In genomic region chr6:88141641-88142298, GRCh38 we compare ENCODE assay signal across 11 cellular contexts. TPM values are rescaled to one million over a fixed set of nuclear protein-coding genes. Genes with fewer than 3 reads are reported as not detected.
A peak's percentile ranks its signal among the peaks of the same experiment; 100 is the strongest.
DNase-seq lines count a peak whose midpoint lies in the region; ATAC-seq lines count a peak whose summit lies in the region.
"Had no signal": no experiment of that assay in that cellular context is flagged by ENCODE, and none has a peak within 500 bp of the region (broad histone marks: within the 10 kb centered on the region; RNA-seq: fewer than 3 reads in every experiment).

No MANE protein-coding gene starts in this region.

- H3K36me3 Mint-ChIP-seq in stimulated activated naive B cell treated with anti-CD40 and anti-IgM and Interleukin-4, amounts not matched to agents 10 μg/mL and 1 μg/mL and 100 μg/mL, for 72 hours: peaks cover 1 to 16% of the 10 kb centered on the region in 2 donors

- H3K4me1 Mint-ChIP-seq in stimulated activated naive B cell treated with anti-CD40 and anti-IgM and Interleukin-4, amounts not matched to agents 10 μg/mL and 1 μg/mL and 100 μg/mL, for 72 hours: peaks cover 34 to 46% of the 10 kb centered on the region in 2 donors

- H3K9me3 Mint-ChIP-seq in stimulated activated naive B cell treated with anti-CD40 and anti-IgM and Interleukin-4, amounts not matched to agents 10 μg/mL and 1 μg/mL and 100 μg/mL, for 72 hours: peaks cover 0 to 2% of the 10 kb centered on the region in 2 donors

- H3K27me3 Mint-ChIP-seq in stimulated activated naive B cell treated with anti-CD40 and anti-IgM and Interleukin-4, amounts not matched to agents 10 μg/mL and 1 μg/mL and 100 μg/mL, for 72 hours: no peaks in the 10 kb centered on the region

- peak overlapping the region; percentile 33 to 39 for H3K4me3 Mint-ChIP-seq in stimulated activated naive B cell treated with anti-CD40 and anti-IgM and Interleukin-4, amounts not matched to agents 10 μg/mL and 1 μg/mL and 100 μg/mL, for 72 hours

- DNase-seq in H7: peak; percentile 42
- peak; percentile 59 for DNase-seq in stimulated activated naive B cell treated with anti-CD40 and anti-IgM and Interleukin-4, amounts not matched to agents 10 μg/mL and 1 μg/mL and 100 μg/mL, for 72 hours
- no peak for DNase-seq in NCI-H187 treated with DMSO at 0.1 percent for 48 hours (lab: John Stamatoyannopoulos, UW)
- DNase-seq in activated CD4-positive, alpha-beta T cell treated with anti-CD3 and anti-CD28 coated beads for 1 hour: no peak
- DNase-seq in HuH-7.5 (ENCODE audit: low spot score): no peak
- DNase-seq: body of pancreas; PC-3; stimulated activated CD4-positive, alpha-beta T cell treated with anti-CD3 and anti-CD28 coated beads, Interleukin-15, amount 100 ng/mL, for 24 hours; transverse colon had no signal

- ATAC-seq in GM18909 (IDR thresholded peaks at IDR 0.05; ENCODE audit: poor library complexity, unreplicated experiment) (peak; percentile 96), HG03457 (IDR thresholded peaks at IDR 0.05; ENCODE audit: unreplicated experiment) (peak; percentile 92)
- peak; percentile 94 to 96 for ATAC-seq in stimulated activated naive B cell treated with anti-CD40 and anti-IgM and Interleukin-4, amounts not matched to agents 10 μg/mL and 1 μg/mL and 100 μg/mL, for 72 hours (replicated peaks)
- ATAC-seq: body of pancreas, PC-3 had no signal

- no peaks in the 10 kb centered on the region for H3K36me3 ChIP-seq in H7 (replicated peaks; ENCODE audit: control insufficient read depth, insufficient read depth, low read length)
- H3K36me3 ChIP-seq: transverse colon had no signal

- no peaks in the 10 kb centered on the region for H3K27me3 ChIP-seq in H7 (ENCODE audit: control insufficient read depth, insufficient read depth, low read length)
- H3K27me3 ChIP-seq: body of pancreas, transverse colon had no signal

- no peak overlapping the region for H3K4me3 ChIP-seq in H7 (ENCODE audit: insufficient read depth, low read depth, low read length)
- H3K4me3 ChIP-seq: body of pancreas, transverse colon had no signal

- peak overlapping the region; percentile 90 for H3K27ac Mint-ChIP-seq in stimulated activated naive B cell treated with anti-CD40 and anti-IgM and Interleukin-4, amounts not matched to agents 10 μg/mL and 1 μg/mL and 100 μg/mL, for 72 hours

RNA-seq across cellular contexts. Expression of gene CNR1, which starts 24.4 kb away (rescaled TPM):
- total RNA-seq in H7 (2014; rRNA removed; shearing (Covaris generic)): 2.2 and 6.0 TPM in 2 replicates
- total RNA-seq: PC-3 had no signal

Comparison
In these comparisons a context has a peak if more than half of its experiments do, and no peak if none do; other contexts are left out.
1. DNase-seq: peak in H7 (single experiment) and stimulated activated naive B cell treated with anti-CD40 and anti-IgM and Interleukin-4, amounts not matched to agents 10 μg/mL and 1 μg/mL and 100 μg/mL, for 72 hours (single experiment); none in NCI-H187 treated with DMSO at 0.1 percent for 48 hours (single experiment), activated CD4-positive, alpha-beta T cell treated with anti-CD3 and anti-CD28 coated beads for 1 hour (single experiment) and HuH-7.5 (single experiment).
2. Peak in every context shown above with its lines, with median percentiles within 50 percentile points of each other: ATAC-seq.